20 cellular contexts compared by ENCODE assay signal in the genomic region with DNA sequence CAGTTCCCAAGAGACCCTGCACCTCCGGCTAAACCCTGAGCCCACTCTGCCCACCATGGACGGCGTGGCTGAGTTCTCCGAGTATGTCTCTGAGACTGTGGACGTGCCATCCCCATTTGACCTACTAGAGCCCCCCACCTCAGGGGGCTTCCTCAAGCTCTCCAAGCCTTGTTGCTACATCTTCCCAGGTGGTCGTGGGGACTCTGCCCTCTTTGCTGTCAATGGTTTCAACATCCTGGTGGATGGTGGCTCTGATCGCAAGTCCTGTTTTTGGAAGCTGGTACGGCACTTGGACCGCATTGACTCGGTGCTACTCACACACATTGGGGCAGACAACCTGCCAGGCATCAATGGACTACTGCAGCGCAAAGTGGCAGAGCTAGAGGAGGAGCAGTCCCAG. TPM values are rescaled to one million over a fixed set of nuclear protein-coding genes. Genes with fewer than 3 reads are reported as not detected.
DNase-seq lines count a peak whose midpoint lies in the region; ATAC-seq and TF ChIP-seq lines count a peak whose summit lies in the region.
"Had no signal": no experiment of that assay in that cellular context is flagged by ENCODE, and none has a peak within 500 bp of the region (broad histone marks: within the 10 kb centered on the region; RNA-seq: fewer than 3 reads in every experiment).

No MANE protein-coding gene starts in this region.

- peaks cover 25% of the 10 kb centered on the region for H3K4me1 Mint-ChIP-seq in chondrocyte (ENCODE audit: low read depth)
- peaks cover 43% of the 10 kb centered on the region for H3K4me1 Mint-ChIP-seq in neural crest cell

- H3K27me3 ChIP-seq in fibroblast of lung (ENCODE audit: control insufficient read depth, insufficient read depth, low read length) = no peaks in the 10 kb centered on the region
- H3K27me3 ChIP-seq in upper lobe of right lung = no peaks in the 10 kb centered on the region

- no peak overlapping the region for H3K27ac ChIP-seq in fibroblast of lung (ENCODE audit: insufficient read depth, low read length)
- no peak overlapping the region for H3K27ac ChIP-seq in upper lobe of right lung

- no peak overlapping the region for H3K4me2 ChIP-seq in fibroblast of lung (ENCODE audit: extremely low read depth, insufficient read depth, low read length)
- H3K4me2 ChIP-seq: GM23338 had no signal

- H3K9ac ChIP-seq in fibroblast of lung (ENCODE audit: insufficient read depth, low read length) = peak overlapping the region; percentile 7

- intact Hi-C loops in upper lobe of right lung (cut with DNase I) = no loop called here

- no peak overlapping the region for H3K4me3 ChIP-seq in fibroblast of lung (replicated peaks in 1 of 4; ENCODE audit: control extremely low read depth in 1 of 4, insufficient read depth in 1 of 4, low read depth in 3 of 4, low read length in 4 of 4)
- H3K4me3 ChIP-seq in upper lobe of right lung = no peak overlapping the region
- H3K4me3 ChIP-seq: GM23338 had no signal

- no peak overlapping the region for H3K4me3 Mint-ChIP-seq in chondrocyte (ENCODE audit: unreplicated experiment)
- peak overlapping the region; percentile 56 for H3K4me3 Mint-ChIP-seq in neural crest cell
- H3K4me3 Mint-ChIP-seq: B cell; CD4-positive, CD25-positive, alpha-beta regulatory T cell; CD8-positive, alpha-beta memory T cell; GM23338; HFFc6; IgD-negative memory B cell had no signal

- H3K4me1 ChIP-seq in fibroblast of lung (ENCODE audit: control insufficient read depth, extremely low read depth, insufficient read depth, low read length) (peaks cover 8% of the 10 kb centered on the region), upper lobe of right lung (peaks cover 6% of the 10 kb centered on the region)

- DNase-seq in chondrocyte (ENCODE audit: low spot score) (peak; percentile 51), fibroblast of lung (ENCODE audit: low read depth in 2 of 2) (no peak), neural crest cell (ENCODE audit: low read depth, low spot score) (no peak), upper lobe of right lung (peak; percentile 33), HCEC 1CT (no peak)
- DNase-seq: C1 segment of cervical spinal cord; CD4-positive, CD25-positive, alpha-beta regulatory T cell; CD8-positive, alpha-beta memory T cell; COR-L47; DMS 273 treated with DMSO at 0.1 percent for 48 hours; DMS53; HFFc6; KBM-7 had no signal

- H3K36me3 ChIP-seq in fibroblast of lung (ENCODE audit: control insufficient read depth, insufficient read depth, low read length) = peaks cover 46% of the 10 kb centered on the region
- no peaks in the 10 kb centered on the region for H3K36me3 ChIP-seq in upper lobe of right lung

- H3K27me3 Mint-ChIP-seq in chondrocyte (ENCODE audit: low read depth) = no peaks in the 10 kb centered on the region
- H3K27me3 Mint-ChIP-seq in neural crest cell (ENCODE audit: low read depth) = no peaks in the 10 kb centered on the region

- H3K27ac Mint-ChIP-seq in chondrocyte (ENCODE audit: unreplicated experiment) (no peak overlapping the region), neural crest cell (ENCODE audit: unreplicated experiment) (no peak overlapping the region)
- H3K27ac Mint-ChIP-seq: B cell; CD4-positive, CD25-positive, alpha-beta regulatory T cell; CD8-positive, alpha-beta memory T cell; GM23338; HFFc6; IgD-negative memory B cell had no signal

- no peak for ATAC-seq in upper lobe of right lung
- no peak for ATAC-seq in HG03196 (IDR thresholded peaks at IDR 0.05; ENCODE audit: unreplicated experiment)
- ATAC-seq in HG02840 (IDR thresholded peaks at IDR 0.05; ENCODE audit: low FRiP score, unreplicated experiment) = no peak
- ATAC-seq: GM23338, HCT116, HepG2 had no signal

- no peaks in the 10 kb centered on the region for H4K20me1 ChIP-seq in fibroblast of lung (ENCODE audit: control insufficient read depth, extremely low read depth, insufficient read depth, low read length)

- H3K79me2 ChIP-seq in fibroblast of lung (ENCODE audit: control insufficient read depth, insufficient read depth, low read length) = peaks cover 52% of the 10 kb centered on the region

- H3K9me3 ChIP-seq in fibroblast of lung (ENCODE audit: control insufficient read depth, insufficient read depth, low read depth, low read length) (no peaks in the 10 kb centered on the region), upper lobe of right lung (no peaks in the 10 kb centered on the region)

- H3K9me3 Mint-ChIP-seq in chondrocyte (ENCODE audit: low read depth) = no peaks in the 10 kb centered on the region
- H3K9me3 Mint-ChIP-seq in neural crest cell = peaks cover 8% of the 10 kb centered on the region
- H3K9me3 Mint-ChIP-seq: CD8-positive, alpha-beta memory T cell; HFFc6; IgD-negative memory B cell had no signal

- TF ChIP-seq CTCF in chondrocyte (IDR thresholded peaks at IDR 0.05) = no peak
- no peak for TF ChIP-seq CTCF in fibroblast of lung (conservative IDR thresholded peaks at IDR 0.05 in 1 of 2, IDR thresholded peaks at IDR 0.05 in 1 of 2; ENCODE audit: low read depth in 1 of 2, low read length in 2 of 2)
- no peak for TF ChIP-seq CTCF in neural crest cell (conservative IDR thresholded peaks at IDR 0.05)
- no peak for TF ChIP-seq CTCF in upper lobe of right lung (IDR thresholded peaks at IDR 0.05)

- H3K36me3 Mint-ChIP-seq in chondrocyte (ENCODE audit: low read depth) (peaks cover 55% of the 10 kb centered on the region), neural crest cell (ENCODE audit: low read depth) (peaks cover 56% of the 10 kb centered on the region)
- H3K36me3 Mint-ChIP-seq: CD4-positive, CD25-positive, alpha-beta regulatory T cell; IgD-negative memory B cell had no signal

- H2AFZ ChIP-seq in fibroblast of lung (ENCODE audit: low read length) = no peak overlapping the region
- H2AFZ ChIP-seq: GM23338 had no signal

RNA-seq across cellular contexts. Expression of gene MAP1A, which starts 4.0 kb away (rescaled TPM):
- total RNA-seq in chondrocyte (95.3 to 99.9 TPM (median 96.3 TPM) in 3 replicates), fibroblast of lung (70.4 and 201 TPM in 2 replicates), neural crest cell (24.3 and 25.2 TPM in 2 replicates), upper lobe of right lung (2.3 TPM)
- polyA plus RNA-seq in fibroblast of lung = 51.2 and 66.1 TPM in 2 replicates
- 97.9 and 99.1 TPM in 2 replicates for polyA plus RNA-seq in fibroblast of lung (2012)
- 385 and 456 TPM in 2 replicates for polyA minus RNA-seq in fibroblast of lung (ENCODE audit: low replicate concordance)
- polyA plus RNA-seq: IgD-negative memory B cell had no signal

RNA-seq across cellular contexts. Expression of gene TP53BP1, which starts 28.5 kb away (rescaled TPM):
- total RNA-seq in chondrocyte (44.8 to 71.1 TPM (median 45.6 TPM) in 3 replicates), fibroblast of lung (79.9 and 132 TPM in 2 replicates), neural crest cell (99.5 and 103 TPM in 2 replicates), upper lobe of right lung (27.6 TPM)
- 38.8 and 39.8 TPM in 2 replicates for polyA plus RNA-seq in fibroblast of lung
- 26.1 and 26.6 TPM in 2 replicates for polyA plus RNA-seq in fibroblast of lung (2012)
- 52.3 and 109 TPM in 2 replicates for polyA minus RNA-seq in fibroblast of lung (ENCODE audit: low replicate concordance)

Comparison
In these comparisons a context has a peak if more than half of its experiments do, and no peak if none do; other contexts are left out.
1. DNase-seq: peak in chondrocyte (single experiment) and upper lobe of right lung (single experiment); none in fibroblast of lung (0 of 2), neural crest cell (single experiment) and HCEC 1CT (single experiment).